In genomic region chr15:77083381-77084160, GRCh38 we compare ENCODE assay signal across 8 cellular contexts. TPM values are rescaled to one million over a fixed set of nuclear protein-coding genes. Genes with fewer than 3 reads are reported as not detected.
DNase-seq lines count a peak whose midpoint lies in the region; ATAC-seq and TF ChIP-seq lines count a peak whose summit lies in the region.

No MANE protein-coding gene starts in this region.

- intact Hi-C loops in left colon (cut with DNase I, micrococcal nuclease): no loop called here

- H3K4me3 ChIP-seq in choroid plexus epithelial cell (ENCODE audit: low read depth, low read length): peak overlapping the region; percentile 46

- TF ChIP-seq CTCF in choroid plexus epithelial cell (conservative IDR thresholded peaks at IDR 0.05; ENCODE audit: low read depth, low read length): no peak

- peak; percentile 92 for ATAC-seq in HG02588 (IDR thresholded peaks at IDR 0.05; ENCODE audit: unreplicated experiment)
- ATAC-seq in left colon: peak; percentile 100
- ATAC-seq in HG03469 (IDR thresholded peaks at IDR 0.05; ENCODE audit: unreplicated experiment): no peak

- DNase-seq in DMS53 (lab: John Stamatoyannopoulos, UW) (peak; percentile 96), NCI-H2081 treated with DMSO at 0.1 percent for 48 hours (lab: John Stamatoyannopoulos, UW) (peak; percentile 69), choroid plexus epithelial cell (ENCODE audit: low read depth) (peak; percentile 66), left colon (peak; percentile 83 to 90)
- peak; percentile 46 to 52 for DNase-seq in activated CD4-positive, alpha-beta T cell treated with anti-CD3 and anti-CD28 coated beads for 4 hours
- peak; percentile 58 to 69 for DNase-seq in stimulated activated CD4-positive, alpha-beta T cell treated with anti-CD3 and anti-CD28 coated beads, Interleukin-2, amount 100 ng/mL, for 24 hours

RNA-seq across cellular contexts. Expression of gene TSPAN3, which starts 12.7 kb away (rescaled TPM):
- 100 to 1,000 TPM; 708 to 954 TPM for total RNA-seq in left colon
